Comparison of ENCODE assay signal across 8 cellular contexts in the genomic region with DNA sequence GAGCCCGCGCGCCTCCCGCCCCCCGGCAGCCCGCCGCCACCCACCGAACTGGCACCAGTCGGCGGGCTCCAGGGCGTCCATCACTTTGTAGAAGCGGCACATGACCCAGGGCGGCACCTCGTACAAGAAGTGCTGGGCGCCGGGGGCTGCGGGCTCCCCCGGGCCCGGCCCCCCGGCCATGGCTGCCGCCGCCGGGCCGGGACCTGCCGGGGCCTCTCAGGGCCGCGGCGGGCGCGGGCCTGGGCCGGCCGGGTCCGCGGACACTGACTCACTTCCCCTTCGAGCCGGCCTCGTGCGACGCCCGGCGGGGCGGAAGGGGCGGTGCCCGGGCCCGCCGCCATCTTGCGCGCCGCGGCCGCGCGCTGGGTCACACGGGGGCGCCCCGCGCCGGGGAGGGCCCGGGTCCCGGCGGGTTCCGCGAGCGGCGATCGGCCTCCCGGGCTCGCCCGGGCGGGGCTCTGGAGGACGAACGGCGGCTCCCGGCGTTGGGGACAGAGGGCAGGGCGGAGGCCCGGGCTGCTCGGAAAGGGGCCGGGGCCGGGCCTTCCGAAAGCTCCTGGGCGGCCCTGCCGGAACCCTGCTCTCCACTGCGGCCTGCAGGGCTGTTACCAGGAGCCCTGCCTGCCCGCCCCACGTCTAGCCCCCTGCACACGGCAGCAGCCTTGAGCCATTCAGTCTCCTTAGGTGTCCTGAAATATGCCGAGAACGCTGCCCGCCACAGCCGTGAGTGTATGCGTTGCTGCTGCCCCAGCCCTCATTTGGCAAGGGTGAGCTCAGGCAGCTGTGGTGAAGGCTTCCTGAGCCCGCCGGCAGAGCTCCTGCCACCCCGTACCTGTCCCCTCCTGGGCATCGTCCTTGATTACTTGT. TPM values are rescaled to one million over a fixed set of nuclear protein-coding genes. Genes with fewer than 3 reads are reported as not detected.
DNase-seq lines count a peak whose midpoint lies in the region; ATAC-seq, FAIRE-seq and TF ChIP-seq lines count a peak whose summit lies in the region.

A gene (minus strand): TSS at position 270 of the 867 bp plus-strand sequence. CDS start 90 bp downstream, at position 180.

- peak within 1 kb of the TSS; percentile 79 for H3K27ac ChIP-seq in RWPE2 (ENCODE audit: poor library complexity, severe bottlenecking)
- H3K27ac ChIP-seq in neutrophil = peak within 1 kb of the TSS; percentile 91

- H3K4me3 ChIP-seq in RWPE2 (ENCODE audit: severe bottlenecking) (peak within 1 kb of the TSS; percentile 79), neutrophil (ENCODE audit: low read depth in 1 of 2, low read length in 1 of 2) (peak within 1 kb of the TSS; percentile 62 to 65)

- no peaks in the 10 kb centered on the region for H3K27me3 ChIP-seq in RWPE2 (ENCODE audit: insufficient read depth, poor library complexity, severe bottlenecking)
- H3K27me3 ChIP-seq in neutrophil = no peaks in the 10 kb centered on the region

- peak within 1 kb of the TSS; percentile 95 to 98 for H3K27ac Mint-ChIP-seq in activated naive CD4-positive, alpha-beta T cell treated with anti-CD3 and anti-CD28 coated beads, Interleukin-2, amount 50 U/mL, for 72 hours

- H3K36me3 Mint-ChIP-seq in activated naive CD4-positive, alpha-beta T cell treated with anti-CD3 and anti-CD28 coated beads, Interleukin-2, amount 50 U/mL, for 72 hours = peaks cover 0 to 5% of the 10 kb centered on the region in 2 donors

- H3K4me1 ChIP-seq in RWPE2 (ENCODE audit: insufficient read depth, poor library complexity, severe bottlenecking) (no peaks in the 10 kb centered on the region), neutrophil (ENCODE audit: control insufficient read depth in 1 of 2, insufficient read depth in 1 of 2, low read depth in 1 of 2, low read length in 1 of 2) (peaks cover 25 to 26% of the 10 kb centered on the region in 2 experiments)

- peak; percentile 57 for TF ChIP-seq POLR2A in GM19193 (IDR thresholded peaks at IDR 0.05; ENCODE audit: extremely low read depth, insufficient read depth, insufficient read length)

- TF ChIP-seq CTCF in RWPE2 (IDR thresholded peaks at IDR 0.05; ENCODE audit: poor library complexity, severe bottlenecking) = peak; percentile 11
- no peak for TF ChIP-seq CTCF in neutrophil (IDR thresholded peaks at IDR 0.05)

- peak; percentile 84 for DNase-seq in CD1c-positive myeloid dendritic cell (ENCODE audit: extremely low spot score)
- DNase-seq in RWPE2 (ENCODE audit: low spot score) = no peak
- DNase-seq in activated naive CD4-positive, alpha-beta T cell treated with anti-CD3 and anti-CD28 coated beads, Interleukin-2, amount 50 U/mL, for 72 hours (ENCODE audit: low spot score in 2 of 2) = peak; percentile 59 to 77
- DNase-seq in globus pallidus (ENCODE audit: low spot score) = peak; percentile 47
- DNase-seq in urothelium cell line (ENCODE audit: low spot score) = peak; percentile 85

- no peak for FAIRE-seq in urothelium cell line (lab: Jason Lieb, UNC)

- no peaks in the 10 kb centered on the region for H3K9me3 Mint-ChIP-seq in activated naive CD4-positive, alpha-beta T cell treated with anti-CD3 and anti-CD28 coated beads, Interleukin-2, amount 50 U/mL, for 72 hours

- H3K36me3 ChIP-seq in RWPE2 (ENCODE audit: low read depth) (peaks cover 27% of the 10 kb centered on the region), neutrophil (peaks cover 19% of the 10 kb centered on the region)

- ATAC-seq in HG03457 (IDR thresholded peaks at IDR 0.05; ENCODE audit: unreplicated experiment) = peak; percentile 60
- peak; percentile 69 for ATAC-seq in RWPE2 (ENCODE audit: low read depth)
- ATAC-seq in activated naive CD4-positive, alpha-beta T cell treated with anti-CD3 and anti-CD28 coated beads, Interleukin-2, amount 50 U/mL, for 72 hours = peak; percentile 72 to 84

- H3K9me3 ChIP-seq in RWPE2 (ENCODE audit: severe bottlenecking) = no peaks in the 10 kb centered on the region
- H3K9me3 ChIP-seq in neutrophil = no peaks in the 10 kb centered on the region

RNA-seq across cellular contexts. Expression of the gene that starts here (rescaled TPM):
- 100 to 1,000 TPM; 104 to 123 TPM for total RNA-seq in activated naive CD4-positive, alpha-beta T cell treated with anti-CD3 and anti-CD28 coated beads, Interleukin-2, amount 50 U/mL, for 72 hours
